Comparison of ENCODE assay signal across 16 cellular contexts in genomic region chr12:90268574-90268973, GRCh38.
DNase-seq lines count a peak whose midpoint lies in the region; ATAC-seq and TF ChIP-seq lines count a peak whose summit lies in the region.
"Had no signal": no experiment of that assay in that cellular context is flagged by ENCODE, and none has a peak within 500 bp of the region (broad histone marks: within the 10 kb centered on the region; RNA-seq: fewer than 3 reads in every experiment).

No MANE protein-coding gene starts in this region.

- no peak overlapping the region for H3K27ac Mint-ChIP-seq in mesothelial cell of epicardium

- H3K4me1 Mint-ChIP-seq in mesothelial cell of epicardium: peaks cover 2% of the 10 kb centered on the region

- no peaks in the 10 kb centered on the region for H3K36me3 Mint-ChIP-seq in mesothelial cell of epicardium

- no peak overlapping the region for H3K4me3 Mint-ChIP-seq in mesothelial cell of epicardium

- DNase-seq in GM12865 (ENCODE audit: low read depth): peak; percentile 29
- DNase-seq in MV-4-11 (lab: John Stamatoyannopoulos, UW): peak; percentile 53
- no peak for DNase-seq in activated effector memory CD4-positive, alpha-beta T cell treated with anti-CD3 and anti-CD28 coated beads, Interleukin-2, amount 50 U/mL, for 16 hours
- no peak for DNase-seq in amygdala (lab: John Stamatoyannopoulos, UW)
- DNase-seq in mesothelial cell of epicardium (ENCODE audit: low spot score in 2 of 2, unreplicated experiment in 2 of 2): no peak
- DNase-seq: NCI-H146; NCI-H2081 treated with DMSO at 0.1 percent for 48 hours; NCI-H226; NCI-H526 treated with DMSO at 0.1 percent for 48 hours; NK-92 treated with Interleukin-12 subunit alpha and Interleukin-12 subunit beta, amount 100 ng/mL, for 24 hours; OCI-M1 had no signal

- no peaks in the 10 kb centered on the region for H3K27me3 Mint-ChIP-seq in mesothelial cell of epicardium (ENCODE audit: low read depth)

- ATAC-seq in GM19351 (IDR thresholded peaks at IDR 0.05; ENCODE audit: unreplicated experiment) (peak; percentile 77), HG02870 (IDR thresholded peaks at IDR 0.05; ENCODE audit: unreplicated experiment) (peak; percentile 85), HG02763 (IDR thresholded peaks at IDR 0.05; ENCODE audit: unreplicated experiment) (no peak)
- ATAC-seq: K562 had no signal

- H3K9me3 Mint-ChIP-seq in mesothelial cell of epicardium: peaks cover 4% of the 10 kb centered on the region

- TF ChIP-seq CTCF in GM12865 (IDR thresholded peaks at IDR 0.05; ENCODE audit: insufficient read depth, low read depth, low read length, missing control alignments): no peak
- TF ChIP-seq CTCF in mesothelial cell of epicardium (IDR thresholded peaks at IDR 0.05; ENCODE audit: unreplicated experiment): no peak

- H3K4me3 ChIP-seq in GM12865 (ENCODE audit: low read depth, low read length): no peak overlapping the region
- H3K4me3 ChIP-seq: HAP-1, K562 had no signal

Comparison
In these comparisons a context has a peak if more than half of its experiments do, and no peak if none do; other contexts are left out.
1. DNase-seq: peak in GM12865 (single experiment) and MV-4-11 (single experiment); none in activated effector memory CD4-positive, alpha-beta T cell treated with anti-CD3 and anti-CD28 coated beads, Interleukin-2, amount 50 U/mL, for 16 hours (single experiment), amygdala (0 of 56) and mesothelial cell of epicardium (0 of 2).